Comparison of ENCODE assay signal across 9 cellular contexts in genomic region chr10:73094249-73094850, GRCh38. TPM values are rescaled to one million over a fixed set of nuclear protein-coding genes. Genes with fewer than 3 reads are reported as not detected.
DNase-seq lines count a peak whose midpoint lies in the region; ATAC-seq, FAIRE-seq and TF ChIP-seq lines count a peak whose summit lies in the region.
"Had no signal": no experiment of that assay in that cellular context is flagged by ENCODE, and none has a peak within 500 bp of the region (broad histone marks: within the 10 kb centered on the region; RNA-seq: fewer than 3 reads in every experiment).

No MANE protein-coding gene starts in this region.

- H3K36me3 ChIP-seq in cardiac muscle cell: no peaks in the 10 kb centered on the region
- peaks cover 0 to 1% of the 10 kb centered on the region in 2 experiments for H3K36me3 ChIP-seq in keratinocyte (ENCODE audit: control insufficient read depth in 2 of 2, extremely low read depth in 1 of 2, insufficient read depth in 2 of 2, low read length in 2 of 2)
- H3K36me3 ChIP-seq in tibial nerve: peaks cover 0 to 4% (median 0%) of the 10 kb centered on the region in 3 donors

- peak overlapping the region; percentile 80 for H3K4me2 ChIP-seq in keratinocyte (ENCODE audit: control insufficient read depth, extremely low read depth, insufficient read depth, low read depth, low read length)

- H3K27ac ChIP-seq in cardiac muscle cell: peak overlapping the region; percentile 88
- H3K27ac ChIP-seq in keratinocyte (ENCODE audit: control insufficient read depth, insufficient read depth, low read length): peak overlapping the region; percentile 81
- H3K27ac ChIP-seq in tibial nerve: peak overlapping the region in 3 of 4 donors; percentile 97 to 99 (median 99)

- 26 to 32% methylated on average over 2 of the region's 2 CpGs for WGBS in tibial nerve, 2 donors

- FAIRE-seq in keratinocyte (lab: Jason Lieb, UNC): no peak

- no peaks in the 10 kb centered on the region for H3K9me3 ChIP-seq in cardiac muscle cell (ENCODE audit: low read depth)
- H3K9me3 ChIP-seq in keratinocyte (ENCODE audit: control insufficient read depth, low read depth, low read length): no peaks in the 10 kb centered on the region
- H3K9me3 ChIP-seq in tibial nerve: no peaks in the 10 kb centered on the region

- TF ChIP-seq POLR2A in tibial nerve (IDR thresholded peaks at IDR 0.05): no peak

- no peak for TF ChIP-seq CTCF in cardiac muscle cell (IDR thresholded peaks at IDR 0.05; ENCODE audit: low read depth, low read length)
- TF ChIP-seq CTCF in keratinocyte (optimal IDR thresholded peaks at IDR 0.05 in 1 of 3, IDR thresholded peaks at IDR 0.05 in 1 of 3, conservative IDR thresholded peaks at IDR 0.05 in 1 of 3; ENCODE audit: extremely low read depth in 1 of 3, insufficient read depth in 2 of 3, low read length in 3 of 3): no peak
- no peak for TF ChIP-seq CTCF in tibial nerve (IDR thresholded peaks at IDR 0.05)

- H3K4me1 ChIP-seq in cardiac muscle cell (ENCODE audit: low read depth) (peaks cover 38% of the 10 kb centered on the region), keratinocyte (ENCODE audit: control insufficient read depth, extremely low read depth, insufficient read depth, low read length) (peaks cover 13% of the 10 kb centered on the region), tibial nerve (peaks cover 0 to 28% (median 8%) of the 10 kb centered on the region in 4 donors)

- peak overlapping the region; percentile 97 for H3K9ac ChIP-seq in keratinocyte (ENCODE audit: control insufficient read depth, extremely low read depth, insufficient read depth, low read length)

- H3K36me3 Mint-ChIP-seq in activated T-helper 17 cell treated with anti-CD3 and anti-CD28 coated beads, Interleukin-2, amount 50 U/mL, for 72 hours (ENCODE audit: low read depth): peaks cover 72% of the 10 kb centered on the region

- no peaks in the 10 kb centered on the region for H3K9me1 ChIP-seq in keratinocyte (ENCODE audit: control insufficient read depth, extremely low read depth, insufficient read depth, low read length)

- no peaks in the 10 kb centered on the region for H3K27me3 ChIP-seq in cardiac muscle cell
- H3K27me3 ChIP-seq in keratinocyte (ENCODE audit: control insufficient read depth, extremely low read depth, insufficient read depth, low read length): no peaks in the 10 kb centered on the region
- H3K27me3 ChIP-seq in tibial nerve: no peaks in the 10 kb centered on the region

- DNase-seq in cardiac muscle cell (ENCODE audit: low read depth in 1 of 2, low spot score in 1 of 2) (peak in 1 of 2 donors; percentile 41), left cardiac atrium (no peak), keratinocyte (ENCODE audit: low read depth, low spot score) (no peak), tibial nerve (ENCODE audit: low spot score in 2 of 2) (no peak), hepatic stellate cell (ENCODE audit: low spot score) (no peak), GDM1 (lab: John Stamatoyannopoulos, UW) (no peak), 8988T (no peak)
- DNase-seq: NCI-H1048 had no signal

- H3K9me3 Mint-ChIP-seq in activated T-helper 17 cell treated with anti-CD3 and anti-CD28 coated beads, Interleukin-2, amount 50 U/mL, for 72 hours: no peaks in the 10 kb centered on the region

- dilution Hi-C loops in keratinocyte (cut with MboI; ENCODE audit: extremely low pct_ligation_motif_present, low sequenced_read_pairs): no loop called here

- intact Hi-C loops in left cardiac atrium (cut with DNase I): loop anchor here in 1 of 2 donors (10.0 kb wide), 1 partner anchor 70 kb away; the partner anchor contains the start of genes ECD and FAM149B1

- H3K27me3 Mint-ChIP-seq in activated T-helper 17 cell treated with anti-CD3 and anti-CD28 coated beads, Interleukin-2, amount 50 U/mL, for 72 hours: no peaks in the 10 kb centered on the region

- peaks cover 9% of the 10 kb centered on the region for H3K4me1 Mint-ChIP-seq in activated T-helper 17 cell treated with anti-CD3 and anti-CD28 coated beads, Interleukin-2, amount 50 U/mL, for 72 hours

- no peak for TF ChIP-seq EP300 in tibial nerve (IDR thresholded peaks at IDR 0.05)

- no peak overlapping the region for H2AFZ ChIP-seq in keratinocyte (ENCODE audit: control insufficient read depth, low read length)

- H4K20me1 ChIP-seq in keratinocyte (ENCODE audit: control insufficient read depth, extremely low read depth, insufficient read depth, low read length): no peaks in the 10 kb centered on the region

- H3K4me3 ChIP-seq in cardiac muscle cell (peak overlapping the region; percentile 90), keratinocyte (ENCODE audit: control insufficient read depth in 2 of 3, extremely low read depth in 1 of 3, insufficient read depth in 2 of 3, low read depth in 1 of 3, low read length in 3 of 3) (peak overlapping the region; percentile 59 to 74 (median 70)), tibial nerve (peak overlapping the region in 2 of 4 donors; percentile 75 to 96)

- ATAC-seq in left cardiac atrium: no peak
- no peak for ATAC-seq in activated T-helper 17 cell treated with anti-CD3 and anti-CD28 coated beads, Interleukin-2, amount 50 U/mL, for 72 hours (replicated peaks)

- H3K79me2 ChIP-seq in keratinocyte (ENCODE audit: control insufficient read depth, insufficient read depth, low read length): peaks cover 65% of the 10 kb centered on the region

- no peak overlapping the region for H3K27ac Mint-ChIP-seq in activated T-helper 17 cell treated with anti-CD3 and anti-CD28 coated beads, Interleukin-2, amount 50 U/mL, for 72 hours

- peak overlapping the region; percentile 98 for H3K4me3 Mint-ChIP-seq in activated T-helper 17 cell treated with anti-CD3 and anti-CD28 coated beads, Interleukin-2, amount 50 U/mL, for 72 hours

RNA-seq across cellular contexts. Expression of gene P4HA1, which starts 2.3 kb away (rescaled TPM):
- total RNA-seq in cardiac muscle cell (92.0 and 103 TPM in 2 replicates), left cardiac atrium (10 to 100 TPM; 41.0 to 51.0 TPM), tibial nerve (10 to 100 TPM; 24.9 to 40.0 (median 30.1) TPM)
- polyA plus RNA-seq in cardiac muscle cell (172 and 174 TPM in 2 replicates), keratinocyte (29.4 to 67.4 TPM (median 40.4 TPM) in 3 replicates)
- 100 to 1,000 TPM in 1 of 2 donors, 10 to 100 TPM in 1; 56.6 to 145 TPM for total RNA-seq in activated T-helper 17 cell treated with anti-CD3 and anti-CD28 coated beads, Interleukin-2, amount 50 U/mL, for 72 hours
- polyA plus RNA-seq in keratinocyte (2011; ENCODE audit: low read depth): 79.9 TPM
- polyA plus RNA-seq in keratinocyte (2011; cell fraction: cytosol; rRNA removed): 19.4 and 37.7 TPM in 2 replicates
- polyA plus RNA-seq in keratinocyte (2011; cell fraction: nucleus; rRNA removed): 36.3 and 59.0 TPM in 2 replicates
- 32.0 and 35.4 TPM in 2 replicates for polyA plus RNA-seq in keratinocyte (2012; ENCODE audit: low replicate concordance)
- polyA minus RNA-seq in keratinocyte: 5.1 to 50.4 TPM (median 23.0 TPM) in 3 replicates
- 19.6 TPM for polyA minus RNA-seq in keratinocyte (2011; cell fraction: cytosol; rRNA and poly(A)+ RNA removed)
- polyA minus RNA-seq in keratinocyte (2011; cell fraction: nucleus; rRNA and poly(A)+ RNA removed): 33.8 and 54.9 TPM in 2 replicates

RNA-seq across cellular contexts. Expression of gene NUDT13, which starts 15.9 kb away (rescaled TPM):
- total RNA-seq in cardiac muscle cell (1.5 and 2.1 TPM in 2 replicates), left cardiac atrium (1 to 10 TPM; 1.6 to 2.7 TPM), tibial nerve (10 to 100 TPM in 1 of 4 donors, 1 to 10 TPM in 3; 1.2 to 10.5 (median 4.2) TPM)
- polyA plus RNA-seq in cardiac muscle cell (1.7 and 3.1 TPM in 2 replicates), keratinocyte (1.3 to 2.4 TPM (median 1.6 TPM) in 3 replicates)
- 1 to 10 TPM in 1 of 2 donors, under 1 TPM in 1; 0.91 to 1.3 TPM for total RNA-seq in activated T-helper 17 cell treated with anti-CD3 and anti-CD28 coated beads, Interleukin-2, amount 50 U/mL, for 72 hours
- 0.89 TPM for polyA plus RNA-seq in keratinocyte (2011; ENCODE audit: low read depth)
- polyA plus RNA-seq in keratinocyte (2011; cell fraction: cytosol; rRNA removed): 1.2 and 2.2 TPM in 2 replicates
- polyA plus RNA-seq in keratinocyte (2011; cell fraction: nucleus; rRNA removed): 2.5 and 2.8 TPM in 2 replicates
- polyA plus RNA-seq in keratinocyte (2012; ENCODE audit: low replicate concordance): 1.0 and 1.4 TPM in 2 replicates
- polyA minus RNA-seq in keratinocyte: 0.52 to 1.4 TPM (median 0.53 TPM) in 3 replicates
- not detected for polyA minus RNA-seq in keratinocyte (2011; cell fraction: cytosol; rRNA and poly(A)+ RNA removed)
- not detected in 2 replicates for polyA minus RNA-seq in keratinocyte (2011; cell fraction: nucleus; rRNA and poly(A)+ RNA removed)
